In the genomic region with DNA sequence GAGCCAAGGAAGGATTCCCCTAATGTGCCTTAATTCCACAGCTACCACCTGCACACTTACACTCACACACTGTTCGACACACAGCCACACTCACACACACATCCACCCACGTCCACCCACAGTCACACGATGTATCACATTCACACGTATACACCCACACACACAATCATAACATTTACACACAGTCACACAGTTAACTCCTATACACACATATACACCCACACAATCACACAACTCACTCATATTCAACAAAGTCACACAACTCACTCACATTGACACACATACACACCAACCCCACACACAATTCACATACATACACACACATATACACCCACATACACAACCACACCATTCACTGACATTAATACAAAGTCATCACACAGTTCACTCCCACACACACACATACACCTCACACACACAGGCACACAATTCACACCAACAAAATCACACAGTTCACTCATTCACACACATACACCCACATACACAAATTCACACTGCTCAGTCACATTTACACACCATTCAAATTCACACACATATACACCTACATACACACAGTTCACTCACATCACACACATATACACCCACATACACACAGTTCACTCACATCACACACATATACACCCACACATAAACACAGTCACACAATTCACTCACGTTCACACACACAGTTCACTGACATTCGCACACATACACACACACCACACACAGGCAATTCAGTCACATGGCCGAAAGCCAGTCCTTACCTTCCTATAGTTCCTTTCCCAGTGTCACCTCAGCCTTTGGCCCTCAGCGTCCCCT, we compare ENCODE assay signal across 12 cellular contexts. TPM values are rescaled to one million over a fixed set of nuclear protein-coding genes. Genes with fewer than 3 reads are reported as not detected.
A peak's percentile ranks its signal among the peaks of the same experiment; 100 is the strongest.
DNase-seq lines count a peak whose midpoint lies in the region; ATAC-seq, FAIRE-seq and TF ChIP-seq lines count a peak whose summit lies in the region.
"Not testable (repeated sequence)": the region's sequence is repeated elsewhere in the genome, so short reads cannot be mapped to it uniquely, and the experiment has no call there.
"Had no signal": no experiment of that assay in that cellular context is flagged by ENCODE, and none has a peak within 500 bp of the region (broad histone marks: within the 10 kb centered on the region; RNA-seq: fewer than 3 reads in every experiment).

No MANE protein-coding gene starts in this region.

- not testable (repeated sequence) for H3K9me3 ChIP-seq in HEK293 (ENCODE audit: control insufficient read depth, insufficient read depth, low read depth, low read length); IMR-90 (ENCODE audit: control insufficient read depth, insufficient read depth, low read length); esophagus muscularis mucosa; keratinocyte (ENCODE audit: control insufficient read depth, low read depth, low read length)

- FAIRE-seq in keratinocyte (lab: Jason Lieb, UNC) (peak; percentile 13), urothelium cell line (lab: Jason Lieb, UNC) (peak; percentile 93)

- not testable (repeated sequence) for H2AK5ac ChIP-seq in IMR-90 (ENCODE audit: low read depth, low read length)

- H4K8ac ChIP-seq in IMR-90 (ENCODE audit: low read depth in 2 of 2, low read length in 2 of 2), result not testable (repeated sequence)

- H2AFZ ChIP-seq in IMR-90 (replicated peaks; ENCODE audit: low read length, poor library complexity); keratinocyte (ENCODE audit: control insufficient read depth, low read length): not testable (repeated sequence)

- not testable (repeated sequence) for TF ChIP-seq POLR2A in IMR-90 (IDR thresholded peaks at IDR 0.05; ENCODE audit: low read depth, low read length); esophagus muscularis mucosa (IDR thresholded peaks at IDR 0.05; ENCODE audit: low read depth)

- in situ Hi-C loops in IMR-90 (cut with MboI; ENCODE audit: low sequenced_read_pairs), result not testable (repeated sequence)

- not testable (repeated sequence) for H2AK9ac ChIP-seq in IMR-90 (replicated peaks; ENCODE audit: low read depth, low read length, poor library complexity)

- not testable (repeated sequence) for H3K27me3 Mint-ChIP-seq in activated T-helper 17 cell treated with anti-CD3 and anti-CD28 coated beads, Interleukin-2, amount 50 U/mL, for 72 hours

- CTCF ChIA-PET in HEK293 (lab: Yijun Ruan, JAX); IMR-90 (lab: Yijun Ruan, JAX): not testable (repeated sequence)

- H3K4me3 Mint-ChIP-seq in activated T-helper 17 cell treated with anti-CD3 and anti-CD28 coated beads, Interleukin-2, amount 50 U/mL, for 72 hours, result not testable (repeated sequence)

- not testable (repeated sequence) for H2BK120ac ChIP-seq in IMR-90 (ENCODE audit: low read depth, low read length)

- H3K4me3 ChIP-seq in HEK293 (ENCODE audit: low read depth, low read length); IMR-90 (ENCODE audit: insufficient read depth, low read depth, low read length); esophagus muscularis mucosa; keratinocyte (ENCODE audit: control insufficient read depth in 2 of 3, extremely low read depth in 1 of 3, insufficient read depth in 2 of 3, low read depth in 1 of 3, low read length in 3 of 3): not testable (repeated sequence)

- POLR2A ChIA-PET in HEK293 (lab: Yijun Ruan, JAX); IMR-90 (lab: Charles Lee; ENCODE audit: unreplicated experiment): not testable (repeated sequence)

- 80% methylated on average over 4 of the region's 8 CpGs; no CpG with 5 or more reads in 1 of the 2 experiments for WGBS in IMR-90 (ENCODE audit: extremely low coverage in 2 of 2, insufficient read length in 1 of 2), 2 experiments
- 80% methylated on average over 8 of the region's 8 CpGs for WGBS in esophagus muscularis mucosa

- not testable (repeated sequence) for H3K18ac ChIP-seq in IMR-90 (ENCODE audit: low read depth, low read length)

- DNase-seq in IMR-90; keratinocyte (ENCODE audit: low read depth, low spot score); urothelium cell line (ENCODE audit: low spot score): not testable (repeated sequence)
- peak; percentile 80 for DNase-seq in esophagus muscularis mucosa (ENCODE audit: extremely low spot score)

- BruUV-seq in IMR-90 (replicated peaks; lab: Mats Ljungman, UMichigan), result not testable (repeated sequence)

- not testable (repeated sequence) for H3K36me3 Mint-ChIP-seq in activated T-helper 17 cell treated with anti-CD3 and anti-CD28 coated beads, Interleukin-2, amount 50 U/mL, for 72 hours (ENCODE audit: low read depth)

- H4K5ac ChIP-seq in IMR-90 (ENCODE audit: low read depth, low read length), result not testable (repeated sequence)

- H3K27ac Mint-ChIP-seq in activated T-helper 17 cell treated with anti-CD3 and anti-CD28 coated beads, Interleukin-2, amount 50 U/mL, for 72 hours, result peak overlapping the region; percentile 23

- not testable (repeated sequence) for TF ChIP-seq CTCF in HEK293 (tag by site-specific recombination; IDR thresholded peaks at IDR 0.05); IMR-90 (conservative IDR thresholded peaks at IDR 0.05; ENCODE audit: low read depth, low read length); esophagus muscularis mucosa (IDR thresholded peaks at IDR 0.05); keratinocyte (optimal IDR thresholded peaks at IDR 0.05 in 1 of 3, IDR thresholded peaks at IDR 0.05 in 1 of 3, conservative IDR thresholded peaks at IDR 0.05 in 1 of 3; ENCODE audit: extremely low read depth in 1 of 3, insufficient read depth in 2 of 3, low read length in 3 of 3)

- not testable (repeated sequence) for H3K14ac ChIP-seq in IMR-90 (replicated peaks; ENCODE audit: low read depth, low read length)

- not testable (repeated sequence) for H3K79me1 ChIP-seq in IMR-90 (ENCODE audit: low read depth in 1 of 2, low read length in 2 of 2)

- H3K79me2 ChIP-seq in keratinocyte (ENCODE audit: control insufficient read depth, insufficient read depth, low read length), result not testable (repeated sequence)

- not testable (repeated sequence) for H2BK20ac ChIP-seq in IMR-90 (ENCODE audit: low read depth, low read length)

- H3K9me1 ChIP-seq in IMR-90 (ENCODE audit: insufficient read depth, low read length); keratinocyte (ENCODE audit: control insufficient read depth, extremely low read depth, insufficient read depth, low read length): not testable (repeated sequence)

- not testable (repeated sequence) for H3K56ac ChIP-seq in IMR-90 (ENCODE audit: extremely low read depth, insufficient read depth, low read length)

- not testable (repeated sequence) for H3K4me2 ChIP-seq in IMR-90 (ENCODE audit: low read depth, low read length); keratinocyte (ENCODE audit: control insufficient read depth, extremely low read depth, insufficient read depth, low read depth, low read length)

- not testable (repeated sequence) for H3K23ac ChIP-seq in IMR-90 (ENCODE audit: low read depth, low read length)

- not testable (repeated sequence) for H3K4me1 Mint-ChIP-seq in activated T-helper 17 cell treated with anti-CD3 and anti-CD28 coated beads, Interleukin-2, amount 50 U/mL, for 72 hours

- H3K9me3 Mint-ChIP-seq in activated T-helper 17 cell treated with anti-CD3 and anti-CD28 coated beads, Interleukin-2, amount 50 U/mL, for 72 hours, result not testable (repeated sequence)

- intact Hi-C loops in IMR-90 (cut with micrococcal nuclease) (loop anchor here (10.0 kb wide), 3 partner anchors 90 to 410 kb away; partner anchors contain the start of gene MMP11), esophagus muscularis mucosa (cut with DNase I) (loop anchor here (10.0 kb wide), 1 partner anchor 290 kb away; the partner anchor contains the start of gene GGT5)

- H3K9ac ChIP-seq in IMR-90 (ENCODE audit: low read depth, low read length); keratinocyte (ENCODE audit: control insufficient read depth, extremely low read depth, insufficient read depth, low read length): not testable (repeated sequence)

- H3K27ac ChIP-seq in HEK293 (ENCODE audit: extremely low read depth, low read depth, low read length); IMR-90 (ENCODE audit: insufficient read depth, low read length); esophagus muscularis mucosa (replicated peaks in 1 of 4); keratinocyte (ENCODE audit: control insufficient read depth, insufficient read depth, low read length): not testable (repeated sequence)

- H3K27me3 ChIP-seq in IMR-90 (ENCODE audit: control insufficient read depth, insufficient read depth, low read length); esophagus muscularis mucosa; keratinocyte (ENCODE audit: control insufficient read depth, extremely low read depth, insufficient read depth, low read length): not testable (repeated sequence)

- dilution Hi-C loops in IMR-90 (cut with HindIII; ENCODE audit: low sequenced_read_pairs, unreplicated experiment); keratinocyte (cut with MboI; ENCODE audit: extremely low pct_ligation_motif_present, low sequenced_read_pairs): not testable (repeated sequence)

- not testable (repeated sequence) for ATAC-seq in IMR-90 (ENCODE audit: low read depth); activated T-helper 17 cell treated with anti-CD3 and anti-CD28 coated beads, Interleukin-2, amount 50 U/mL, for 72 hours (replicated peaks)

- H3K36me3 ChIP-seq in HEK293 (ENCODE audit: control insufficient read depth in 2 of 2, insufficient read depth in 1 of 2, low read length in 2 of 2); IMR-90 (ENCODE audit: control insufficient read depth, insufficient read depth, low read length); esophagus muscularis mucosa; keratinocyte (ENCODE audit: control insufficient read depth in 2 of 2, extremely low read depth in 1 of 2, insufficient read depth in 2 of 2, low read length in 2 of 2): not testable (repeated sequence)

- H2BK5ac ChIP-seq in IMR-90 (ENCODE audit: low read depth, low read length, poor library complexity, severe bottlenecking), result peak overlapping the region; percentile 33

- not testable (repeated sequence) for TF ChIP-seq RAD21 in IMR-90 (IDR thresholded peaks at IDR 0.05; ENCODE audit: low read length)

- H2BK15ac ChIP-seq in IMR-90 (ENCODE audit: low read depth, low read length), result not testable (repeated sequence)

- H3K4ac ChIP-seq in IMR-90 (ENCODE audit: low read depth, low read length), result not testable (repeated sequence)

- H4K91ac ChIP-seq in IMR-90 (ENCODE audit: insufficient read depth, low read depth, low read length), result not testable (repeated sequence)

- TF ChIP-seq EP300 in esophagus muscularis mucosa (IDR thresholded peaks at IDR 0.05), result not testable (repeated sequence)

- not testable (repeated sequence) for H4K20me1 ChIP-seq in IMR-90 (ENCODE audit: insufficient read depth, low read length); keratinocyte (ENCODE audit: control insufficient read depth, extremely low read depth, insufficient read depth, low read length)

- H3K4me1 ChIP-seq in HEK293 (ENCODE audit: control insufficient read depth, insufficient read depth, low read length); IMR-90 (ENCODE audit: control insufficient read depth, insufficient read depth, low read length); esophagus muscularis mucosa; keratinocyte (ENCODE audit: control insufficient read depth, extremely low read depth, insufficient read depth, low read length): not testable (repeated sequence)

RNA-seq across cellular contexts. Expression of gene GSTT2B, which starts 6.6 kb away (rescaled TPM):
- total RNA-seq in IMR-90 (2012; rRNA removed) (13.1 and 15.1 TPM in 2 replicates), esophagus muscularis mucosa (1 to 10 TPM in 3 of 4 donors, not detected in 1; 3.4 to 9.9 (median 7.5) TPM)
- polyA plus RNA-seq in IMR-90 (2012; rRNA removed) (76.7 and 77.0 TPM in 2 replicates), keratinocyte (15.5 to 22.2 TPM (median 17.9 TPM) in 3 replicates)
- 59.4 and 73.8 TPM in 2 replicates for polyA plus RNA-seq in IMR-90 (2012; cell fraction: cytosol; rRNA removed)
- 73.2 and 123 TPM in 2 replicates for polyA plus RNA-seq in IMR-90 (2012; cell fraction: nucleus; rRNA removed; ENCODE audit: low replicate concordance)
- total RNA-seq in activated T-helper 17 cell treated with anti-CD3 and anti-CD28 coated beads, Interleukin-2, amount 50 U/mL, for 72 hours, result under 1 TPM; 0.37 to 0.41 TPM
- polyA plus RNA-seq in keratinocyte (2011; ENCODE audit: low read depth), result 6.8 TPM
- polyA plus RNA-seq in keratinocyte (2011; cell fraction: cytosol; rRNA removed), result 11.9 and 18.9 TPM in 2 replicates
- 15.7 and 18.2 TPM in 2 replicates for polyA plus RNA-seq in keratinocyte (2011; cell fraction: nucleus; rRNA removed)
- polyA plus RNA-seq in keratinocyte (2012; ENCODE audit: low replicate concordance), result 15.9 and 22.8 TPM in 2 replicates
- 7.6 to 14.0 TPM (median 10.1 TPM) in 3 replicates for polyA minus RNA-seq in keratinocyte
- 8.6 TPM for polyA minus RNA-seq in keratinocyte (2011; cell fraction: cytosol; rRNA and poly(A)+ RNA removed)
- polyA minus RNA-seq in keratinocyte (2011; cell fraction: nucleus; rRNA and poly(A)+ RNA removed), result 3.0 and 3.6 TPM in 2 replicates
- total RNA-seq: CD4-positive, CD25-positive, alpha-beta regulatory T cell; CD8-positive, alpha-beta memory T cell; G401 had no signal
- polyA plus RNA-seq: CD4-positive, CD25-positive, alpha-beta regulatory T cell; CD8-positive, alpha-beta memory T cell; IgD-negative memory B cell had no signal

RNA-seq across cellular contexts. Expression of gene DDTL, which starts 12.3 kb away (rescaled TPM):
- total RNA-seq in IMR-90 (2012; rRNA removed) (0.36 and 0.83 TPM in 2 replicates), esophagus muscularis mucosa (1 to 10 TPM in 2 of 4 donors, under 1 TPM in 1, not detected in 1; 0.91 to 3.2 (median 2.2) TPM)
- polyA plus RNA-seq in IMR-90 (2012; rRNA removed) (1.5 TPM in 2 replicates), keratinocyte (0.63 to 1.0 TPM (median 0.72 TPM) in 3 replicates)
- 0.32 and 0.93 TPM in 2 replicates for polyA plus RNA-seq in IMR-90 (2012; cell fraction: cytosol; rRNA removed)
- polyA plus RNA-seq in IMR-90 (2012; cell fraction: nucleus; rRNA removed; ENCODE audit: low replicate concordance), result 2.6 and 3.0 TPM in 2 replicates
- 1 to 10 TPM; 2.8 to 4.9 TPM for total RNA-seq in activated T-helper 17 cell treated with anti-CD3 and anti-CD28 coated beads, Interleukin-2, amount 50 U/mL, for 72 hours
- polyA plus RNA-seq in keratinocyte (2011; ENCODE audit: low read depth), result 0.25 TPM
- polyA plus RNA-seq in keratinocyte (2011; cell fraction: cytosol; rRNA removed), result 0.62 and 0.66 TPM in 2 replicates
- 1.6 and 2.0 TPM in 2 replicates for polyA plus RNA-seq in keratinocyte (2011; cell fraction: nucleus; rRNA removed)
- polyA plus RNA-seq in keratinocyte (2012; ENCODE audit: low replicate concordance), result 1.5 and 2.6 TPM in 2 replicates
- 0.89 to 3.1 TPM in 2 of 3 replicates, not detected in the other for polyA minus RNA-seq in keratinocyte
- not detected for polyA minus RNA-seq in keratinocyte (2011; cell fraction: cytosol; rRNA and poly(A)+ RNA removed)
- 1.2 and 1.4 TPM in 2 replicates for polyA minus RNA-seq in keratinocyte (2011; cell fraction: nucleus; rRNA and poly(A)+ RNA removed)
- total RNA-seq: CD8-positive, alpha-beta memory T cell; G401; GM23248 had no signal

RNA-seq across cellular contexts. Expression of gene DDT, which starts 19.8 kb away (rescaled TPM):
- total RNA-seq in IMR-90 (2012; rRNA removed) (54.8 and 58.9 TPM in 2 replicates), esophagus muscularis mucosa (100 to 1,000 TPM; 107 to 184 (median 153) TPM)
- polyA plus RNA-seq in IMR-90 (2012; rRNA removed) (151 and 221 TPM in 2 replicates), keratinocyte (87.8 to 151 TPM (median 118 TPM) in 3 replicates)
- polyA plus RNA-seq in IMR-90 (2012; cell fraction: cytosol; rRNA removed), result 150 and 244 TPM in 2 replicates
- polyA plus RNA-seq in IMR-90 (2012; cell fraction: nucleus; rRNA removed; ENCODE audit: low replicate concordance), result 63.2 and 108 TPM in 2 replicates
- total RNA-seq in activated T-helper 17 cell treated with anti-CD3 and anti-CD28 coated beads, Interleukin-2, amount 50 U/mL, for 72 hours, result 100 to 1,000 TPM; 117 to 122 TPM
- 22.2 TPM for polyA plus RNA-seq in keratinocyte (2011; ENCODE audit: low read depth)
- polyA plus RNA-seq in keratinocyte (2011; cell fraction: cytosol; rRNA removed), result 107 and 169 TPM in 2 replicates
- polyA plus RNA-seq in keratinocyte (2011; cell fraction: nucleus; rRNA removed), result 74.3 and 82.9 TPM in 2 replicates
- polyA plus RNA-seq in keratinocyte (2012; ENCODE audit: low replicate concordance), result 74.1 and 98.8 TPM in 2 replicates
- polyA minus RNA-seq in keratinocyte, result 16.8 to 19.6 TPM (median 18.8 TPM) in 3 replicates
- 44.3 TPM for polyA minus RNA-seq in keratinocyte (2011; cell fraction: cytosol; rRNA and poly(A)+ RNA removed)
- polyA minus RNA-seq in keratinocyte (2011; cell fraction: nucleus; rRNA and poly(A)+ RNA removed), result 15.7 and 29.2 TPM in 2 replicates
- total RNA-seq: G401 had no signal

RNA-seq across cellular contexts. Expression of gene GSTT2, which starts 25.5 kb away (rescaled TPM):
- total RNA-seq in IMR-90 (2012; rRNA removed) (1.1 and 1.4 TPM in 2 replicates), esophagus muscularis mucosa (1 to 10 TPM in 2 of 4 donors, not detected in 2; 1.1 to 1.5 TPM)
- polyA plus RNA-seq in IMR-90 (2012; rRNA removed) (4.6 and 6.9 TPM in 2 replicates), keratinocyte (0.24 to 1.5 TPM (median 0.75 TPM) in 3 replicates)
- 3.3 and 6.2 TPM in 2 replicates for polyA plus RNA-seq in IMR-90 (2012; cell fraction: cytosol; rRNA removed)
- polyA plus RNA-seq in IMR-90 (2012; cell fraction: nucleus; rRNA removed; ENCODE audit: low replicate concordance), result 22.6 and 30.9 TPM in 2 replicates
- under 1 TPM in 1 of 2 donors, not detected in 1; 0.29 TPM for total RNA-seq in activated T-helper 17 cell treated with anti-CD3 and anti-CD28 coated beads, Interleukin-2, amount 50 U/mL, for 72 hours
- not detected for polyA plus RNA-seq in keratinocyte (2011; ENCODE audit: low read depth)
- 0.80 and 1.0 TPM in 2 replicates for polyA plus RNA-seq in keratinocyte (2011; cell fraction: cytosol; rRNA removed)
- polyA plus RNA-seq in keratinocyte (2011; cell fraction: nucleus; rRNA removed), result 0.33 and 0.79 TPM in 2 replicates
- 0.24 and 1.0 TPM in 2 replicates for polyA plus RNA-seq in keratinocyte (2012; ENCODE audit: low replicate concordance)
- polyA minus RNA-seq in keratinocyte, result not detected in 3 replicates
- polyA minus RNA-seq in keratinocyte (2011; cell fraction: cytosol; rRNA and poly(A)+ RNA removed), result not detected
- polyA minus RNA-seq in keratinocyte (2011; cell fraction: nucleus; rRNA and poly(A)+ RNA removed), result not detected in 2 replicates
- total RNA-seq: CD4-positive, CD25-positive, alpha-beta regulatory T cell; CD8-positive, alpha-beta memory T cell; G401; H7 had no signal
- polyA plus RNA-seq: CD4-positive, CD25-positive, alpha-beta regulatory T cell; CD8-positive, alpha-beta memory T cell; IgD-negative memory B cell had no signal

RNA-seq across cellular contexts. Expression of gene GSTT4, which starts 50.9 kb away (rescaled TPM):
- total RNA-seq in IMR-90 (2012; rRNA removed) (not detected in 2 replicates), esophagus muscularis mucosa (not detected)
- polyA plus RNA-seq in IMR-90 (2012; rRNA removed) (not detected in 2 replicates), keratinocyte (not detected in 3 replicates)
- not detected in 2 replicates for polyA plus RNA-seq in IMR-90 (2012; cell fraction: cytosol; rRNA removed)
- not detected in 2 replicates for polyA plus RNA-seq in IMR-90 (2012; cell fraction: nucleus; rRNA removed; ENCODE audit: low replicate concordance)
- total RNA-seq in activated T-helper 17 cell treated with anti-CD3 and anti-CD28 coated beads, Interleukin-2, amount 50 U/mL, for 72 hours, result not detected
- not detected for polyA plus RNA-seq in keratinocyte (2011; ENCODE audit: low read depth)
- polyA plus RNA-seq in keratinocyte (2011; cell fraction: cytosol; rRNA removed), result not detected in 2 replicates
- polyA plus RNA-seq in keratinocyte (2011; cell fraction: nucleus; rRNA removed), result not detected in 2 replicates
- polyA plus RNA-seq in keratinocyte (2012; ENCODE audit: low replicate concordance), result not detected in 2 replicates
- polyA minus RNA-seq in keratinocyte, result not detected in 3 replicates
- polyA minus RNA-seq in keratinocyte (2011; cell fraction: cytosol; rRNA and poly(A)+ RNA removed), result not detected
- polyA minus RNA-seq in keratinocyte (2011; cell fraction: nucleus; rRNA and poly(A)+ RNA removed), result not detected in 2 replicates
- total RNA-seq: CD4-positive, CD25-positive, alpha-beta regulatory T cell; CD8-positive, alpha-beta memory T cell; G401; GM23248; H7 had no signal
- polyA plus RNA-seq: CD4-positive, CD25-positive, alpha-beta regulatory T cell; CD8-positive, alpha-beta memory T cell; GM23248; IgD-negative memory B cell had no signal
